14 cellular contexts compared by ENCODE assay signal in genomic region chr1:119560402-119560801, GRCh38. TPM values are rescaled to one million over a fixed set of nuclear protein-coding genes. Genes with fewer than 3 reads are reported as not detected.
"Had no signal": no experiment of that assay in that cellular context is flagged by ENCODE, and none has a peak within 500 bp of the region (broad histone marks: within the 10 kb centered on the region; RNA-seq: fewer than 3 reads in every experiment).

No MANE protein-coding gene starts in this region.

RNA-seq across cellular contexts. Expression of gene HSD3B1, which starts 53.4 kb away (rescaled TPM):
- total RNA-seq: natural killer cell treated with Interleukin-12 subunit alpha and Interleukin-12 subunit beta and Interleukin-15 and Interleukin-18, amount 100 ng/mL, for 72 hours; neural crest cell; omental fat pad; osteocyte; pancreas; posterior vena cava; prostate gland; pulmonary artery endothelial cell; right atrium auricular region; sciatic nerve; spleen; upper lobe of right lung; urinary bladder; uterus had no signal
- polyA plus RNA-seq: pancreas, spleen, urinary bladder had no signal
